ENCODE assay signal across 1 cellular context in genomic region chr12:102816816-102817434, GRCh38.
TF ChIP-seq lines count a peak whose summit lies in the region.

No MANE protein-coding gene starts in this region.

TF ChIP-seq in HCT116, 20 proteins besides CTCF, POLR2A, EP300 and RAD21 (continued from another document):
- TF ChIP-seq, protein P1, sequence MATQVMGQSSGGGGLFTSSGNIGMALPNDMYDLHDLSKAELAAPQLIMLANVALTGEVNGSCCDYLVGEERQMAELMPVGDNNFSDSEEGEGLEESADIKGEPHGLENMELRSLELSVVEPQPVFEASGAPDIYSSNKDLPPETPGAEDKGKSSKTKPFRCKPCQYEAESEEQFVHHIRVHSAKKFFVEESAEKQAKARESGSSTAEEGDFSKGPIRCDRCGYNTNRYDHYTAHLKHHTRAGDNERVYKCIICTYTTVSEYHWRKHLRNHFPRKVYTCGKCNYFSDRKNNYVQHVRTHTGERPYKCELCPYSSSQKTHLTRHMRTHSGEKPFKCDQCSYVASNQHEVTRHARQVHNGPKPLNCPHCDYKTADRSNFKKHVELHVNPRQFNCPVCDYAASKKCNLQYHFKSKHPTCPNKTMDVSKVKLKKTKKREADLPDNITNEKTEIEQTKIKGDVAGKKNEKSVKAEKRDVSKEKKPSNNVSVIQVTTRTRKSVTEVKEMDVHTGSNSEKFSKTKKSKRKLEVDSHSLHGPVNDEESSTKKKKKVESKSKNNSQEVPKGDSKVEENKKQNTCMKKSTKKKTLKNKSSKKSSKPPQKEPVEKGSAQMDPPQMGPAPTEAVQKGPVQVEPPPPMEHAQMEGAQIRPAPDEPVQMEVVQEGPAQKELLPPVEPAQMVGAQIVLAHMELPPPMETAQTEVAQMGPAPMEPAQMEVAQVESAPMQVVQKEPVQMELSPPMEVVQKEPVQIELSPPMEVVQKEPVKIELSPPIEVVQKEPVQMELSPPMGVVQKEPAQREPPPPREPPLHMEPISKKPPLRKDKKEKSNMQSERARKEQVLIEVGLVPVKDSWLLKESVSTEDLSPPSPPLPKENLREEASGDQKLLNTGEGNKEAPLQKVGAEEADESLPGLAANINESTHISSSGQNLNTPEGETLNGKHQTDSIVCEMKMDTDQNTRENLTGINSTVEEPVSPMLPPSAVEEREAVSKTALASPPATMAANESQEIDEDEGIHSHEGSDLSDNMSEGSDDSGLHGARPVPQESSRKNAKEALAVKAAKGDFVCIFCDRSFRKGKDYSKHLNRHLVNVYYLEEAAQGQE (IDR thresholded peaks at IDR 0.05; ENCODE audit: low read depth): no peak
- TF ChIP-seq ATF3 (IDR thresholded peaks at IDR 0.05) (no peak), JUND (IDR thresholded peaks at IDR 0.05) (no peak), ELF1 (IDR thresholded peaks at IDR 0.05; ENCODE audit: borderline replicate concordance, low read depth) (no peak), POLR2AphosphoS5 (IDR thresholded peaks at IDR 0.05; ENCODE audit: low read depth, low read length) (no peak), EZH2phosphoT487 (IDR thresholded peaks at IDR 0.05; ENCODE audit: borderline replicate concordance) (no peak), YY1 (IDR thresholded peaks at IDR 0.05; ENCODE audit: extremely low read depth, insufficient replicate concordance, low read depth, low read length) (no peak), FOSL1 (IDR thresholded peaks at IDR 0.05; ENCODE audit: low read depth) (no peak)
